Comparison of ENCODE assay signal across 8 cellular contexts in genomic region chr14:103808403-103809001, GRCh38. TPM values are rescaled to one million over a fixed set of nuclear protein-coding genes. Genes with fewer than 3 reads are reported as not detected.
DNase-seq lines count a peak whose midpoint lies in the region; ATAC-seq and TF ChIP-seq lines count a peak whose summit lies in the region.

No MANE protein-coding gene starts in this region.

- POLR2A ChIA-PET in CD4-positive, alpha-beta memory T cell (lab: Charles Lee; ENCODE audit: partially characterized antibody): interaction anchor here (1.5 kb wide), 1 partner anchor 103 kb away, joined by 6 read pairs; no protein-coding TSS in a partner anchor
- POLR2A ChIA-PET in PC-3 (lab: Charles Lee; ENCODE audit: unreplicated experiment): no interaction called here

- H4K20me1 ChIP-seq in PC-3 (ENCODE audit: low read length): no peaks in the 10 kb centered on the region

- TF ChIP-seq CTCF in PC-3 (conservative IDR thresholded peaks at IDR 0.05; ENCODE audit: low read depth, low read length) (peak; percentile 89), neural crest cell (conservative IDR thresholded peaks at IDR 0.05) (peak; percentile 92)

- H3K4me2 ChIP-seq in PC-3 (ENCODE audit: low read length): no peak overlapping the region

- H3K4me1 ChIP-seq in CD4-positive, alpha-beta memory T cell (ENCODE audit: insufficient read depth, low read length): no peaks in the 10 kb centered on the region
- no peaks in the 10 kb centered on the region for H3K4me1 ChIP-seq in PC-3 (ENCODE audit: insufficient read depth, low read length)

- H3K9me2 ChIP-seq in PC-3 (replicated peaks; ENCODE audit: low read length): no peaks in the 10 kb centered on the region

- H3K36me3 ChIP-seq in CD4-positive, alpha-beta memory T cell (ENCODE audit: insufficient read depth, low read length): no peaks in the 10 kb centered on the region
- H3K36me3 ChIP-seq in PC-3 (ENCODE audit: low read depth, low read length): no peaks in the 10 kb centered on the region

- no peak overlapping the region for H3K4me3 Mint-ChIP-seq in CD4-positive, alpha-beta memory T cell
- H3K4me3 Mint-ChIP-seq in activated T-cell treated with anti-CD3 and anti-CD28 coated beads, Interleukin-2, amount 50 U/mL, for 4 hours: no peak overlapping the region
- H3K4me3 Mint-ChIP-seq in neural crest cell: no peak overlapping the region

- no peaks in the 10 kb centered on the region for H3F3A ChIP-seq in PC-3 (ENCODE audit: low read length, unreplicated experiment)

- H3K4me1 Mint-ChIP-seq in CD4-positive, alpha-beta memory T cell: peaks cover 5 to 18% (median 8%) of the 10 kb centered on the region in 4 donors
- peaks cover 8% of the 10 kb centered on the region for H3K4me1 Mint-ChIP-seq in activated T-cell treated with anti-CD3 and anti-CD28 coated beads, Interleukin-2, amount 50 U/mL, for 4 hours (ENCODE audit: low read depth)
- no peaks in the 10 kb centered on the region for H3K4me1 Mint-ChIP-seq in neural crest cell

- CTCF ChIA-PET in CD4-positive, alpha-beta memory T cell (lab: Charles Lee; ENCODE audit: partially characterized antibody): interaction anchor here (0.6 to 9.7 kb wide), 24 partner anchors 9 to 269 kb away, joined by 3 to 265 read pairs (median 4); no protein-coding TSS in a partner anchor
- CTCF ChIA-PET in PC-3 (lab: Charles Lee): interaction anchor here (0.5 to 1.4 kb wide), 8 partner anchors 18 to 267 kb away, joined by 3 to 12 read pairs (median 4); no protein-coding TSS in a partner anchor

- intact Hi-C loops in CD4-positive, alpha-beta memory T cell (cut with micrococcal nuclease): loop anchor here (1.0 to 2.0 kb wide), 3 partner anchors 38 to 172 kb away; partner anchors contain the start of gene PPP1R13B
- intact Hi-C loops in PC-3 (cut with micrococcal nuclease): loop anchor here (1.0 to 10.0 kb wide), 5 partner anchors 54 to 266 kb away; no protein-coding TSS in a partner anchor

- no peaks in the 10 kb centered on the region for H3K36me3 Mint-ChIP-seq in CD4-positive, alpha-beta memory T cell
- H3K36me3 Mint-ChIP-seq in activated T-cell treated with anti-CD3 and anti-CD28 coated beads, Interleukin-2, amount 50 U/mL, for 4 hours (ENCODE audit: insufficient read depth): no peaks in the 10 kb centered on the region
- H3K36me3 Mint-ChIP-seq in neural crest cell (ENCODE audit: low read depth): no peaks in the 10 kb centered on the region

- H3K9ac ChIP-seq in PC-3 (ENCODE audit: low read length): no peak overlapping the region

- H3K27ac ChIP-seq in CD4-positive, alpha-beta memory T cell (ENCODE audit: low read depth, low read length): no peak overlapping the region
- no peak overlapping the region for H3K27ac ChIP-seq in PC-3 (ENCODE audit: low read length)

- no peaks in the 10 kb centered on the region for H3K9me3 ChIP-seq in CD4-positive, alpha-beta memory T cell (ENCODE audit: control insufficient read depth in 1 of 2, low read length in 2 of 2)
- no peaks in the 10 kb centered on the region for H3K9me3 ChIP-seq in PC-3 (ENCODE audit: low read length)

- DNase-seq in CD4-positive, alpha-beta memory T cell: peak; percentile 55 to 67 (median 61)
- peak in 63 of 76 experiments; percentile 1 to 78 (median 52) for DNase-seq in HUDEP-2 (lab: John Stamatoyannopoulos, UW; ENCODE audit: unreplicated experiment in 76 of 76)
- peak; percentile 88 for DNase-seq in PC-3
- DNase-seq in activated T-cell treated with anti-CD3 and anti-CD28 coated beads, Interleukin-2, amount 50 U/mL, for 4 hours: peak; percentile 65
- DNase-seq in fibroblast of peridontal ligament (ENCODE audit: extremely low read depth): peak; percentile 74
- peak; percentile 72 for DNase-seq in neural crest cell (ENCODE audit: low read depth, low spot score)
- DNase-seq in stromal cell of bone marrow (ENCODE audit: low read depth): peak; percentile 62

- no peaks in the 10 kb centered on the region for H3K27me3 ChIP-seq in CD4-positive, alpha-beta memory T cell (ENCODE audit: insufficient read depth, low read length)
- no peaks in the 10 kb centered on the region for H3K27me3 ChIP-seq in PC-3 (ENCODE audit: low read length)

- no peak overlapping the region for H3K4me3 ChIP-seq in CD4-positive, alpha-beta memory T cell (ENCODE audit: low read length in 2 of 2)
- H3K4me3 ChIP-seq in PC-3 (ENCODE audit: low read length): no peak overlapping the region

- ATAC-seq in PC-3: peak; percentile 91
- ATAC-seq in activated T-cell treated with anti-CD3 and anti-CD28 coated beads, Interleukin-2, amount 50 U/mL, for 4 hours: peak; percentile 84 to 92
- no peak for ATAC-seq in GM21447 (IDR thresholded peaks at IDR 0.05; ENCODE audit: unreplicated experiment)

- no TSS peak for BruUV-seq in PC-3 (replicated peaks; lab: Mats Ljungman, UMichigan)

- no peak overlapping the region for H2AFZ ChIP-seq in PC-3 (ENCODE audit: low read length)

- no peaks in the 10 kb centered on the region for H3K27me3 Mint-ChIP-seq in CD4-positive, alpha-beta memory T cell
- no peaks in the 10 kb centered on the region for H3K27me3 Mint-ChIP-seq in activated T-cell treated with anti-CD3 and anti-CD28 coated beads, Interleukin-2, amount 50 U/mL, for 4 hours (ENCODE audit: low read depth)
- H3K27me3 Mint-ChIP-seq in neural crest cell (ENCODE audit: low read depth): peaks cover 4% of the 10 kb centered on the region

- H3K27ac Mint-ChIP-seq in CD4-positive, alpha-beta memory T cell: no peak overlapping the region
- H3K27ac Mint-ChIP-seq in neural crest cell (ENCODE audit: unreplicated experiment): no peak overlapping the region

- H3K9me3 Mint-ChIP-seq in CD4-positive, alpha-beta memory T cell: peaks cover 0 to 1% (median 0%) of the 10 kb centered on the region in 8 donors
- H3K9me3 Mint-ChIP-seq in activated T-cell treated with anti-CD3 and anti-CD28 coated beads, Interleukin-2, amount 50 U/mL, for 4 hours: no peaks in the 10 kb centered on the region
- no peaks in the 10 kb centered on the region for H3K9me3 Mint-ChIP-seq in neural crest cell

- H3K79me2 ChIP-seq in PC-3 (ENCODE audit: low read length): peaks cover 19% of the 10 kb centered on the region

RNA-seq across cellular contexts. Expression of gene PPP1R13B, which starts 38.9 kb away (rescaled TPM):
- total RNA-seq in CD4-positive, alpha-beta memory T cell: 10 to 100 TPM; 23.3 to 30.5 TPM
- 1 to 10 TPM in 1 of 2 donors, under 1 TPM in 1; 0.72 to 8.2 TPM for polyA plus RNA-seq in CD4-positive, alpha-beta memory T cell
- total RNA-seq in PC-3 (2014; rRNA removed): 13.0 and 16.4 TPM in 2 replicates
- 10 to 100 TPM in 1 of 3 donors, 1 to 10 TPM in 2; 6.8 to 11.8 (median 9.7) TPM for total RNA-seq in activated T-cell treated with anti-CD3 and anti-CD28 coated beads, Interleukin-2, amount 50 U/mL, for 4 hours
- 3.9 and 6.8 TPM in 2 replicates for total RNA-seq in neural crest cell
